8 cellular contexts compared by ENCODE assay signal in genomic region chr6:17703256-17703694, GRCh38. TPM values are rescaled to one million over a fixed set of nuclear protein-coding genes. Genes with fewer than 3 reads are reported as not detected.
DNase-seq lines count a peak whose midpoint lies in the region; ATAC-seq lines count a peak whose summit lies in the region.

No MANE protein-coding gene starts in this region.

- no peak overlapping the region for H3K4me3 ChIP-seq in CD8-positive, alpha-beta memory T cell (ENCODE audit: low read length)

- peaks cover 59% of the 10 kb centered on the region for H3K4me1 ChIP-seq in CD8-positive, alpha-beta memory T cell (ENCODE audit: insufficient read depth, low read length)

- intact Hi-C loops in activated T-helper 1 cell treated with anti-CD3 and anti-CD28 coated beads, Interleukin-12 subunit alpha, Interleukin-12 subunit beta, Interleukin-2, Interleukin-4 antibody, amounts not matched to agents 30 ng/mL and 10 ng/mL and 1 ng/mL, durations not matched to agents 14 hours and 24 hours and 36 hours (cut with micrococcal nuclease): loop anchor here (1.0 to 10.0 kb wide), 5 partner anchors 11 to 1378 kb away; partner anchors contain the start of gene NHLRC1

- H3K27ac Mint-ChIP-seq in CD8-positive, alpha-beta memory T cell: peak overlapping the region; percentile 5 to 95 (median 84)
- H3K27ac Mint-ChIP-seq in activated T-helper 1 cell treated with anti-CD3 and anti-CD28 coated beads, Interleukin-12 subunit alpha, Interleukin-12 subunit beta, Interleukin-2, Interleukin-4 antibody, amounts not matched to agents 30 ng/mL and 10 ng/mL and 1 ng/mL, durations not matched to agents 14 hours and 24 hours and 36 hours: peak overlapping the region; percentile 85

- no peaks in the 10 kb centered on the region for H3K9me3 ChIP-seq in CD8-positive, alpha-beta memory T cell (ENCODE audit: low read length)

- ATAC-seq in left lobe of liver (peak; percentile 20), HG02885 (IDR thresholded peaks at IDR 0.05; ENCODE audit: poor library complexity, unreplicated experiment) (no peak), GM18519 (IDR thresholded peaks at IDR 0.05; ENCODE audit: low FRiP score, unreplicated experiment) (no peak), HG03565 (IDR thresholded peaks at IDR 0.05; ENCODE audit: unreplicated experiment) (no peak)

- no peaks in the 10 kb centered on the region for H3K27me3 ChIP-seq in CD8-positive, alpha-beta memory T cell (ENCODE audit: insufficient read depth, low read length, poor library complexity, severe bottlenecking)

- peaks cover 49 to 68% (median 67%) of the 10 kb centered on the region in 3 donors for H3K4me1 Mint-ChIP-seq in CD8-positive, alpha-beta memory T cell
- H3K4me1 Mint-ChIP-seq in activated T-helper 1 cell treated with anti-CD3 and anti-CD28 coated beads, Interleukin-12 subunit alpha, Interleukin-12 subunit beta, Interleukin-2, Interleukin-4 antibody, amounts not matched to agents 30 ng/mL and 10 ng/mL and 1 ng/mL, durations not matched to agents 14 hours and 24 hours and 36 hours (ENCODE audit: low read depth): peaks cover 42% of the 10 kb centered on the region

- CTCF ChIA-PET in CD8-positive, alpha-beta memory T cell (lab: Charles Lee): interaction anchor here (1.2 to 4.9 kb wide), 7 partner anchors 8 to 113 kb away, joined by 3 to 23 read pairs (median 4); partner anchors contain the start of gene FAM8A1

- H3K27me3 Mint-ChIP-seq in CD8-positive, alpha-beta memory T cell: peaks cover 0 to 4% of the 10 kb centered on the region in 2 donors
- H3K27me3 Mint-ChIP-seq in activated T-helper 1 cell treated with anti-CD3 and anti-CD28 coated beads, Interleukin-12 subunit alpha, Interleukin-12 subunit beta, Interleukin-2, Interleukin-4 antibody, amounts not matched to agents 30 ng/mL and 10 ng/mL and 1 ng/mL, durations not matched to agents 14 hours and 24 hours and 36 hours (ENCODE audit: insufficient read depth): no peaks in the 10 kb centered on the region

- peak overlapping the region; percentile 77 to 91 (median 85) for H3K4me3 Mint-ChIP-seq in CD8-positive, alpha-beta memory T cell
- peak overlapping the region; percentile 74 for H3K4me3 Mint-ChIP-seq in activated T-helper 1 cell treated with anti-CD3 and anti-CD28 coated beads, Interleukin-12 subunit alpha, Interleukin-12 subunit beta, Interleukin-2, Interleukin-4 antibody, amounts not matched to agents 30 ng/mL and 10 ng/mL and 1 ng/mL, durations not matched to agents 14 hours and 24 hours and 36 hours

- no peaks in the 10 kb centered on the region for H3K9me3 Mint-ChIP-seq in CD8-positive, alpha-beta memory T cell
- H3K9me3 Mint-ChIP-seq in activated T-helper 1 cell treated with anti-CD3 and anti-CD28 coated beads, Interleukin-12 subunit alpha, Interleukin-12 subunit beta, Interleukin-2, Interleukin-4 antibody, amounts not matched to agents 30 ng/mL and 10 ng/mL and 1 ng/mL, durations not matched to agents 14 hours and 24 hours and 36 hours: no peaks in the 10 kb centered on the region

- POLR2A ChIA-PET in CD8-positive, alpha-beta memory T cell (lab: Charles Lee): interaction anchor here (0.5 to 4.6 kb wide), 5 partner anchors 11 to 103 kb away, joined by 3 to 34 read pairs (median 5); partner anchors contain the start of gene FAM8A1

- in situ Hi-C loops in KBM-7 (cut with MboI; ENCODE audit: low pct_unique_long_range_greater_than_20kb, low sequenced_read_pairs): no loop called here

- H3K36me3 ChIP-seq in CD8-positive, alpha-beta memory T cell (ENCODE audit: insufficient read depth, low read length): no peaks in the 10 kb centered on the region

- H3K36me3 Mint-ChIP-seq in CD8-positive, alpha-beta memory T cell: peaks cover 0 to 19% (median 0%) of the 10 kb centered on the region in 3 donors
- H3K36me3 Mint-ChIP-seq in activated T-helper 1 cell treated with anti-CD3 and anti-CD28 coated beads, Interleukin-12 subunit alpha, Interleukin-12 subunit beta, Interleukin-2, Interleukin-4 antibody, amounts not matched to agents 30 ng/mL and 10 ng/mL and 1 ng/mL, durations not matched to agents 14 hours and 24 hours and 36 hours (ENCODE audit: low read depth): peaks cover 8% of the 10 kb centered on the region

- DNase-seq in CD8-positive, alpha-beta memory T cell: no peak
- peak; percentile 67 for DNase-seq in KBM-7
- peak; percentile 12 for DNase-seq in activated T-helper 1 cell treated with anti-CD3 and anti-CD28 coated beads, Interleukin-12 subunit alpha, Interleukin-12 subunit beta, Interleukin-2, Interleukin-4 antibody, amounts not matched to agents 30 ng/mL and 10 ng/mL and 1 ng/mL, durations not matched to agents 14 hours and 24 hours and 36 hours (ENCODE audit: low spot score)
- DNase-seq in left lobe of liver (ENCODE audit: low spot score): peak; percentile 59
- DNase-seq in NCI-H1417 (lab: John Stamatoyannopoulos, UW): no peak

- peak overlapping the region; percentile 99 for H3K27ac ChIP-seq in CD8-positive, alpha-beta memory T cell (ENCODE audit: low read depth, low read length)

RNA-seq across cellular contexts. Expression of gene NUP153, which starts 3.5 kb away (rescaled TPM):
- 100 to 1,000 TPM in 1 of 2 experiments, 10 to 100 TPM in 1; 97.4 to 104 TPM for total RNA-seq in CD8-positive, alpha-beta memory T cell
- 4.3 TPM for polyA plus RNA-seq in CD8-positive, alpha-beta memory T cell
- total RNA-seq in activated T-helper 1 cell treated with anti-CD3 and anti-CD28 coated beads, Interleukin-12 subunit alpha, Interleukin-12 subunit beta, Interleukin-2, Interleukin-4 antibody, amounts not matched to agents 30 ng/mL and 10 ng/mL and 1 ng/mL, durations not matched to agents 14 hours and 24 hours and 36 hours: 106 and 109 TPM in 2 replicates
- total RNA-seq in left lobe of liver: 13.5 TPM

Comparison
In these comparisons a context has a peak if more than half of its experiments do, and no peak if none do; other contexts are left out.
1. DNase-seq: peak in KBM-7 (single experiment), activated T-helper 1 cell treated with anti-CD3 and anti-CD28 coated beads, Interleukin-12 subunit alpha, Interleukin-12 subunit beta, Interleukin-2, Interleukin-4 antibody, amounts not matched to agents 30 ng/mL and 10 ng/mL and 1 ng/mL, durations not matched to agents 14 hours and 24 hours and 36 hours (single experiment) and left lobe of liver (single experiment); none in CD8-positive, alpha-beta memory T cell (0 of 5) and NCI-H1417 (0 of 3).